ENCODE assay signal across 7 cellular contexts in genomic region chr22:50271519-50271970, GRCh38. TPM values are rescaled to one million over a fixed set of nuclear protein-coding genes. Genes with fewer than 3 reads are reported as not detected.
DNase-seq lines count a peak whose midpoint lies in the region; ATAC-seq and TF ChIP-seq lines count a peak whose summit lies in the region.

No MANE protein-coding gene starts in this region.

- H3K27ac Mint-ChIP-seq in memory B cell, result no peak overlapping the region

- intact Hi-C loops in stomach (cut with DNase I; ENCODE audit: low total_unique reads), result no loop called here

- H3K4me1 Mint-ChIP-seq in memory B cell, result peaks cover 15% of the 10 kb centered on the region

- H3K4me3 Mint-ChIP-seq in memory B cell, result peak overlapping the region; percentile 27

- peak; percentile 28 for TF ChIP-seq CTCF in GM12865 (IDR thresholded peaks at IDR 0.05; ENCODE audit: insufficient read depth, low read depth, low read length, missing control alignments)
- peak in 1 of 7 experiments; percentile 29 for TF ChIP-seq CTCF in stomach (IDR thresholded peaks at IDR 0.05)

- H3K27me3 Mint-ChIP-seq in memory B cell, result peaks cover 2% of the 10 kb centered on the region

- H3K27ac ChIP-seq in duodenal mucosa (ENCODE audit: low read depth, low read length) (no peak overlapping the region), stomach (peak overlapping the region; percentile 23 to 83 (median 43))

- H3K4me3 ChIP-seq in GM12865 (ENCODE audit: low read depth, low read length) (peak overlapping the region; percentile 64), duodenal mucosa (ENCODE audit: low read depth in 1 of 2, low read length in 2 of 2) (peak overlapping the region; percentile 40 to 50), stomach (peak overlapping the region; percentile 52 to 59 (median 56))

- H3K4me1 ChIP-seq in duodenal mucosa (ENCODE audit: control insufficient read depth in 1 of 2, insufficient read depth in 2 of 2, low read length in 2 of 2) (peaks cover 20 to 23% of the 10 kb centered on the region in 2 donors), stomach (peaks cover 58 to 90% (median 78%) of the 10 kb centered on the region in 4 donors)

- H3K9me3 ChIP-seq in duodenal mucosa (ENCODE audit: control insufficient read depth in 1 of 2, low read length in 2 of 2) (no peaks in the 10 kb centered on the region), stomach (no peaks in the 10 kb centered on the region)

- H3K9ac ChIP-seq in duodenal mucosa (ENCODE audit: low read depth in 1 of 2, low read length in 2 of 2), result no peak overlapping the region

- no peak for TF ChIP-seq POLR2A in stomach (IDR thresholded peaks at IDR 0.05)

- H3K36me3 ChIP-seq in duodenal mucosa (ENCODE audit: control insufficient read depth in 1 of 2, insufficient read depth in 2 of 2, low read length in 2 of 2), result peaks cover 9 to 16% of the 10 kb centered on the region in 2 donors
- H3K36me3 ChIP-seq in stomach, result peaks cover 16 to 24% (median 18%) of the 10 kb centered on the region in 4 donors

- no peaks in the 10 kb centered on the region for H3K9me3 Mint-ChIP-seq in memory B cell

- DNase-seq in GM12865 (ENCODE audit: low read depth), result peak; percentile 72
- DNase-seq in NCI-H1105 (lab: John Stamatoyannopoulos, UW), result peak; percentile 56
- peak; percentile 26 for DNase-seq in activated CD4-positive, CD25-positive, alpha-beta regulatory T cell treated with anti-CD3 and anti-CD28 coated beads, Interleukin-2, amount 50 U/mL, for 16 hours (ENCODE audit: low read depth, low spot score)
- DNase-seq in memory B cell (ENCODE audit: low spot score in 2 of 2), result peak; percentile 55 to 60
- DNase-seq in stomach, result peak; percentile 77

- H3K27me3 ChIP-seq in duodenal mucosa (ENCODE audit: control insufficient read depth in 1 of 2, insufficient read depth in 2 of 2, low read length in 2 of 2) (peaks cover 5 to 6% of the 10 kb centered on the region in 2 donors), stomach (peaks cover 0 to 36% (median 3%) of the 10 kb centered on the region in 3 donors)

- no peaks in the 10 kb centered on the region for H3K36me3 Mint-ChIP-seq in memory B cell

- WGBS in stomach, 5 donors, result 0 to 1% (median 1%) methylated on average over 11 to 45 of the region's 45 CpGs

- ATAC-seq in memory B cell (ENCODE audit: low read depth) (peak; percentile 23), HG02885 (IDR thresholded peaks at IDR 0.05; ENCODE audit: poor library complexity, unreplicated experiment) (no peak)

- no peak for TF ChIP-seq EP300 in stomach (IDR thresholded peaks at IDR 0.05)

RNA-seq across cellular contexts. Expression of gene MAPK11, which starts 1.4 kb away (rescaled TPM):
- total RNA-seq in stomach, result 10 to 100 TPM in 1 of 5 donors, 1 to 10 TPM in 2, under 1 TPM in 1, not detected in 1; 0.29 to 10.1 (median 5.7) TPM
- 10 to 100 TPM in 2 of 3 donors, 1 to 10 TPM in 1; 8.5 to 13.6 (median 12.3) TPM for polyA plus RNA-seq in stomach

RNA-seq across cellular contexts. Expression of gene MAPK12, which starts 10.1 kb away (rescaled TPM):
- 10 to 100 TPM in 2 of 5 donors, 1 to 10 TPM in 3; 5.2 to 49.6 (median 9.3) TPM for total RNA-seq in stomach
- polyA plus RNA-seq in stomach, result 1 to 10 TPM; 4.7 to 9.3 (median 7.1) TPM

RNA-seq across cellular contexts. Expression of gene HDAC10, which starts 20.5 kb away (rescaled TPM):
- 100 to 1,000 TPM in 2 of 5 donors, 10 to 100 TPM in 3; 15.4 to 156 (median 74.1) TPM for total RNA-seq in stomach
- polyA plus RNA-seq in stomach, result 10 to 100 TPM; 24.7 to 41.4 (median 36.2) TPM

RNA-seq across cellular contexts. Expression of gene TUBGCP6, which starts 26.7 kb away (rescaled TPM):
- 100 to 1,000 TPM in 1 of 5 donors, 10 to 100 TPM in 4; 40.4 to 112 (median 91.5) TPM for total RNA-seq in stomach
- polyA plus RNA-seq in stomach, result 10 to 100 TPM; 37.8 to 59.0 (median 38.8) TPM

RNA-seq across cellular contexts. Expression of gene PLXNB2, which starts 35.9 kb away (rescaled TPM):
- total RNA-seq in stomach, result 100 to 1,000 TPM; 105 to 648 (median 400) TPM
- 100 to 1,000 TPM in 2 of 3 donors, 10 to 100 TPM in 1; 50.3 to 197 (median 147) TPM for polyA plus RNA-seq in stomach

Comparison
In these comparisons a context has a peak if more than half of its experiments do, and no peak if none do; other contexts are left out.
1. DNase-seq: peak in every context shown above with its lines; median percentile 77 in stomach; 72 in GM12865; 58 in memory B cell; 56 in NCI-H1105; 26 in activated CD4-positive, CD25-positive, alpha-beta regulatory T cell treated with anti-CD3 and anti-CD28 coated beads, Interleukin-2, amount 50 U/mL, for 16 hours.